1 cellular context compared by ENCODE assay signal in genomic region chr3:10816863-10817253, GRCh38.
TF ChIP-seq lines count a peak whose summit lies in the region.

No MANE protein-coding gene starts in this region.

TF ChIP-seq in H1, 55 proteins besides CTCF, POLR2A, EP300 and RAD21:
- TF ChIP-seq SIN3A (conservative IDR thresholded peaks at IDR 0.05 in 1 of 2, IDR thresholded peaks at IDR 0.05 in 1 of 2; ENCODE audit: low read depth in 1 of 2, low read length in 2 of 2): no peak
- TF ChIP-seq CHD2 (IDR thresholded peaks at IDR 0.05; ENCODE audit: low read length): no peak
- no peak for TF ChIP-seq EGR1 (IDR thresholded peaks at IDR 0.05; ENCODE audit: borderline replicate concordance, low read depth, low read length)
- no peak for TF ChIP-seq NRF1 (IDR thresholded peaks at IDR 0.05; ENCODE audit: low read depth, low read length)
- TF ChIP-seq GABPA (IDR thresholded peaks at IDR 0.05; ENCODE audit: borderline replicate concordance, insufficient read depth, low read length): no peak
- TF ChIP-seq HDAC6 (IDR thresholded peaks at IDR 0.05; ENCODE audit: low read depth, low read length): no peak
